1 cellular context compared by ENCODE assay signal in the genomic region with DNA sequence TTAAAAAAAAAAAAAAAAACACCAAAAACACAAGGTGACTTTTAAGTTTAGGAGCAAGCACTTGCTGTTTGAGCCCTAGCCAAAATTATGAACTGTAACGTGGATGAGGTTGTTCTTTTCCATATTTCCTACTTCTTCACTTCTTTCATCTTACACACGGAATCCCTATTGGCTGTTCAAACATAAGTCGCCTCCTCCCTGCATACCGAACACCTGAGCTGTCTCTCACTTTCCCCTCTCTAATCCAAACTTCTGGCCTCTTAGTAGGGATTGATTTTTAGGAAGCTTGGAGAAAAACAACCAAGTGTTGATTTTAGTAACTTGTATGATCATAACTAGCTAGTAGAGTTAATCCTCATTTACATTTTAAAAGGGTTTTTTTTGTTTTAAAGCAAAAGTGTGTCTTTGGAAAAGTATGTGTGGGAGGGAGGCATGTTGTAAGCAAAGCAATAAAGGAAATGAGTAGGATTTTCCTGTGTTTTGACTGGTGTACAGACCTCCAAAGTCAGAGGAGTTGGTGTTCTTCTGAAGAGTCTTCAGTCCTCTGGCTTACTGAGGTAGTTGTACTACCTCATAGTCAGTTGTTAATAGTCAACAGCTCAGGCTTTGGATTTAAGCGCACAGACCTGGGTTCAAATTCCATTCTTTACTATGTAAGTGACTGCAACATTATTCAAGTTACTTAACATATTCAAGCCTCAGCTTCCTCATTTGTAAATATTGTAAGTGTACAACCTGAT.
TF ChIP-seq lines count a peak whose summit lies in the region.

No MANE protein-coding gene starts in this region.

TF ChIP-seq in K562, 482 proteins besides CTCF, POLR2A, EP300 and RAD21:
- TF ChIP-seq, protein P1, sequence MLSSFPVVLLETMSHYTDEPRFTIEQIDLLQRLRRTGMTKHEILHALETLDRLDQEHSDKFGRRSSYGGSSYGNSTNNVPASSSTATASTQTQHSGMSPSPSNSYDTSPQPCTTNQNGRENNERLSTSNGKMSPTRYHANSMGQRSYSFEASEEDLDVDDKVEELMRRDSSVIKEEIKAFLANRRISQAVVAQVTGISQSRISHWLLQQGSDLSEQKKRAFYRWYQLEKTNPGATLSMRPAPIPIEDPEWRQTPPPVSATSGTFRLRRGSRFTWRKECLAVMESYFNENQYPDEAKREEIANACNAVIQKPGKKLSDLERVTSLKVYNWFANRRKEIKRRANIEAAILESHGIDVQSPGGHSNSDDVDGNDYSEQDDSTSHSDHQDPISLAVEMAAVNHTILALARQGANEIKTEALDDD (IDR thresholded peaks at IDR 0.05), result peak; percentile 34; the same call in 1 of the 2 replicates
- TF ChIP-seq MAFG (tag; conservative IDR thresholded peaks at IDR 0.05), result no peak
- no peak for TF ChIP-seq PHF20 (IDR thresholded peaks at IDR 0.05; ENCODE audit: partially characterized antibody)
- no peak for TF ChIP-seq MTA3 (IDR thresholded peaks at IDR 0.05; ENCODE audit: borderline replicate concordance)
- TF ChIP-seq BCL6 (CRISPR knock-in tag; IDR thresholded peaks at IDR 0.05), result no peak
